Comparison of ENCODE assay signal across 1 cellular context in the genomic region with DNA sequence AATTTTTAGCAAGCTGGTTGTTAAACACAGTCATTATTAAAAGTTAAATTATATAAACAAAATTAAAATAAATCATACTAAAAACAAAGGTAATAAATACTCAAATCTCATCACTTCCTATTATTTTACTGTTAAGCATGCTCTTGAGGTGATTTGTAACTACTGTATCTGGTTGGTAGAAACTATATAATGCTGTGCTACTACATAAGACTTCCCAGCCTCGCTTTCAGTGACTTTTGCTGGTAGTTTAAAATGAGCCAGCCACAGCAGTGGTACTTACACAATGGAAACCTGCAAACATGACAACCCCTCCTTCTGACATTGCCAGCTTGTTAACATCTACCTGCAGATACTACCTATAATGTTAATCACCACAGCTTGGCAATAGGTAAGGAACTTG.
TF ChIP-seq lines count a peak whose summit lies in the region.

No MANE protein-coding gene starts in this region.

TF ChIP-seq in GM23338, 12 proteins besides CTCF, POLR2A, EP300 and RAD21 (continued from another document):
- no peak for TF ChIP-seq REST (IDR thresholded peaks at IDR 0.05; ENCODE audit: unreplicated experiment)
